In the genomic region with DNA sequence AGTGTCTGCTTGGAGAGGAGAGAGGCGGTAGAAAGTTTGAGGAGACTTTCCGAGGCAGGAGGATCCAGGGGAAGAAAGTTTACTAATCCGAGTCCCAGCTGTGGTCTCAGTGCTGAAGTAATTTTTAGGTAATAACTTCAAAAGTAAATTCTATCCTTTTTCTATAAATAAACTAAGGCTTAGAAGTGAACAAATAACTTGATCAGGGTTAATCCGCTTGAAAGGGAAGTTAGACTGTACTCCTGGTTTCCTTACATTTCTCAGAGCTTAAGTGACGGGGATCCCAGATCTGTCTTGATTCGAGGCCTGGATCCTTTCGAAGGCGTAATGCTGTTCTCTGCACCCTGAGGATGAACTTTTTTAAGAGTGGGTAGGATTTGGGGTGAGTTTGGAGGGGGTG, we compare ENCODE assay signal across 8 cellular contexts. TPM values are rescaled to one million over a fixed set of nuclear protein-coding genes. Genes with fewer than 3 reads are reported as not detected.
DNase-seq lines count a peak whose midpoint lies in the region; ATAC-seq lines count a peak whose summit lies in the region.

No MANE protein-coding gene starts in this region.

- H3K9me3 Mint-ChIP-seq in activated CD4-positive, alpha-beta T cell treated with anti-CD3 and anti-CD28 coated beads for 36 hours (ENCODE audit: low read depth), result no peaks in the 10 kb centered on the region
- H3K9me3 Mint-ChIP-seq in activated CD8-positive, alpha-beta T cell treated with anti-CD3 and anti-CD28 coated beads, Interleukin-2, amount 10 ng/mL, durations not matched to agents 7 days and 5 days (ENCODE audit: insufficient read depth), result no peaks in the 10 kb centered on the region

- H3K27me3 Mint-ChIP-seq in activated CD4-positive, alpha-beta T cell treated with anti-CD3 and anti-CD28 coated beads for 36 hours, result no peaks in the 10 kb centered on the region
- H3K27me3 Mint-ChIP-seq in activated CD8-positive, alpha-beta T cell treated with anti-CD3 and anti-CD28 coated beads, Interleukin-2, amount 10 ng/mL, durations not matched to agents 7 days and 5 days (ENCODE audit: low read depth), result no peaks in the 10 kb centered on the region

- H3K9me3 ChIP-seq in iPS-18c (ENCODE audit: control insufficient read depth, insufficient read depth, low read length), result peaks cover 2% of the 10 kb centered on the region
- no peaks in the 10 kb centered on the region for H3K9me3 ChIP-seq in stomach smooth muscle (ENCODE audit: control insufficient read depth in 2 of 2, low read length in 2 of 2)

- POLR2A ChIA-PET in activated CD4-positive, alpha-beta T cell treated with anti-CD3 and anti-CD28 coated beads for 36 hours (lab: Charles Lee), result interaction anchor here (1.3 kb wide), 1 partner anchor 8 kb away, joined by 4 read pairs; no protein-coding TSS in a partner anchor
- POLR2A ChIA-PET in activated CD8-positive, alpha-beta T cell treated with anti-CD3 and anti-CD28 coated beads, Interleukin-2, amount 10 ng/mL, durations not matched to agents 7 days and 5 days (lab: Charles Lee), result interaction anchor here (0.7 kb wide), 1 partner anchor 118 kb away, joined by 3 read pairs; no protein-coding TSS in a partner anchor

- H3K4me3 Mint-ChIP-seq in activated CD4-positive, alpha-beta T cell treated with anti-CD3 and anti-CD28 coated beads for 36 hours, result peak overlapping the region; percentile 81
- peak overlapping the region; percentile 94 for H3K4me3 Mint-ChIP-seq in activated CD8-positive, alpha-beta T cell treated with anti-CD3 and anti-CD28 coated beads, Interleukin-2, amount 10 ng/mL, durations not matched to agents 7 days and 5 days

- intact Hi-C loops in activated CD4-positive, alpha-beta T cell treated with anti-CD3 and anti-CD28 coated beads for 36 hours (cut with DNase I, micrococcal nuclease), result loop anchor here in 1 of 2 experiments (5.0 kb wide), 4 partner anchors 348 to 1718 kb away; a partner anchor contains a TSS

- peaks cover 8 to 10% of the 10 kb centered on the region in 2 donors for H3K36me3 ChIP-seq in stomach smooth muscle (ENCODE audit: control insufficient read depth in 2 of 2, insufficient read depth in 2 of 2, low read length in 2 of 2)

- H3K27ac Mint-ChIP-seq in activated CD4-positive, alpha-beta T cell treated with anti-CD3 and anti-CD28 coated beads for 36 hours, result peak overlapping the region; percentile 75
- no peak overlapping the region for H3K27ac Mint-ChIP-seq in activated CD8-positive, alpha-beta T cell treated with anti-CD3 and anti-CD28 coated beads, Interleukin-2, amount 10 ng/mL, durations not matched to agents 7 days and 5 days

- ATAC-seq in activated CD4-positive, alpha-beta T cell treated with anti-CD3 and anti-CD28 coated beads for 36 hours, result no peak
- no peak for ATAC-seq in activated CD8-positive, alpha-beta T cell treated with anti-CD3 and anti-CD28 coated beads, Interleukin-2, amount 10 ng/mL, durations not matched to agents 7 days and 5 days

- H3K4me1 ChIP-seq in stomach smooth muscle (ENCODE audit: control insufficient read depth, insufficient read depth, low read length), result peaks cover 38% of the 10 kb centered on the region

- H3K27ac ChIP-seq in stomach smooth muscle (ENCODE audit: low read length), result no peak overlapping the region

- no peak for DNase-seq in activated CD4-positive, alpha-beta T cell treated with anti-CD3 and anti-CD28 coated beads for 36 hours
- DNase-seq in activated CD4-positive, alpha-beta T cell treated with anti-CD3 and anti-CD28 coated beads, Interleukin-2, amount 50 U/mL, for 4 hours, result no peak
- DNase-seq in activated CD8-positive, alpha-beta T cell treated with anti-CD3 and anti-CD28 coated beads, Interleukin-2, amount 10 ng/mL, durations not matched to agents 7 days and 5 days, result no peak
- DNase-seq in NOMO-1 treated with DMSO at 0.1 percent for 48 hours (lab: John Stamatoyannopoulos, UW; ENCODE audit: unreplicated experiment), result no peak
- no peak for DNase-seq in activated CD4-positive, alpha-beta T cell treated with anti-CD3 and anti-CD28 coated beads for 4 hours
- DNase-seq in NCI-H2171 (lab: John Stamatoyannopoulos, UW), result no peak

- CTCF ChIA-PET in activated CD4-positive, alpha-beta T cell treated with anti-CD3 and anti-CD28 coated beads for 36 hours (lab: Charles Lee), result interaction anchor here (0.8 to 2.0 kb wide), 4 partner anchors 11 to 139 kb away, joined by 3 to 12 read pairs (median 6); no protein-coding TSS in a partner anchor
- CTCF ChIA-PET in activated CD8-positive, alpha-beta T cell treated with anti-CD3 and anti-CD28 coated beads, Interleukin-2, amount 10 ng/mL, durations not matched to agents 7 days and 5 days (lab: Charles Lee), result interaction anchor here (0.8 to 2.4 kb wide), 6 partner anchors 11 to 327 kb away, joined by 3 to 17 read pairs (median 4); no protein-coding TSS in a partner anchor

- H3K9ac ChIP-seq in stomach smooth muscle (ENCODE audit: low read length in 2 of 2), result peak overlapping the region; percentile 93 to 98

- H3K4me3 ChIP-seq in iPS-18c (ENCODE audit: insufficient read depth, low read depth, low read length), result peak overlapping the region; percentile 86; the same call in 1 of the 2 replicates
- H3K4me3 ChIP-seq in stomach smooth muscle (ENCODE audit: low read length in 2 of 2), result peak overlapping the region; percentile 97 to 99

- no peaks in the 10 kb centered on the region for H3K27me3 ChIP-seq in stomach smooth muscle (ENCODE audit: control insufficient read depth in 1 of 2, insufficient read depth in 2 of 2, low read length in 2 of 2)

- H3K4me1 Mint-ChIP-seq in activated CD4-positive, alpha-beta T cell treated with anti-CD3 and anti-CD28 coated beads for 36 hours, result peaks cover 57% of the 10 kb centered on the region
- H3K4me1 Mint-ChIP-seq in activated CD8-positive, alpha-beta T cell treated with anti-CD3 and anti-CD28 coated beads, Interleukin-2, amount 10 ng/mL, durations not matched to agents 7 days and 5 days (ENCODE audit: low read depth), result peaks cover 50% of the 10 kb centered on the region

- peaks cover 25% of the 10 kb centered on the region for H3K36me3 Mint-ChIP-seq in activated CD4-positive, alpha-beta T cell treated with anti-CD3 and anti-CD28 coated beads for 36 hours (ENCODE audit: low read depth)
- peaks cover 36% of the 10 kb centered on the region for H3K36me3 Mint-ChIP-seq in activated CD8-positive, alpha-beta T cell treated with anti-CD3 and anti-CD28 coated beads, Interleukin-2, amount 10 ng/mL, durations not matched to agents 7 days and 5 days (ENCODE audit: low read depth)

RNA-seq across cellular contexts. Expression of a gene that starts 2.6 kb away (rescaled TPM):
- 10 to 100 TPM; 18.2 to 20.9 TPM for total RNA-seq in activated CD4-positive, alpha-beta T cell treated with anti-CD3 and anti-CD28 coated beads for 36 hours
- 10 to 100 TPM; 14.9 to 16.2 TPM for total RNA-seq in activated CD8-positive, alpha-beta T cell treated with anti-CD3 and anti-CD28 coated beads, Interleukin-2, amount 10 ng/mL, durations not matched to agents 7 days and 5 days
